In the genomic region with DNA sequence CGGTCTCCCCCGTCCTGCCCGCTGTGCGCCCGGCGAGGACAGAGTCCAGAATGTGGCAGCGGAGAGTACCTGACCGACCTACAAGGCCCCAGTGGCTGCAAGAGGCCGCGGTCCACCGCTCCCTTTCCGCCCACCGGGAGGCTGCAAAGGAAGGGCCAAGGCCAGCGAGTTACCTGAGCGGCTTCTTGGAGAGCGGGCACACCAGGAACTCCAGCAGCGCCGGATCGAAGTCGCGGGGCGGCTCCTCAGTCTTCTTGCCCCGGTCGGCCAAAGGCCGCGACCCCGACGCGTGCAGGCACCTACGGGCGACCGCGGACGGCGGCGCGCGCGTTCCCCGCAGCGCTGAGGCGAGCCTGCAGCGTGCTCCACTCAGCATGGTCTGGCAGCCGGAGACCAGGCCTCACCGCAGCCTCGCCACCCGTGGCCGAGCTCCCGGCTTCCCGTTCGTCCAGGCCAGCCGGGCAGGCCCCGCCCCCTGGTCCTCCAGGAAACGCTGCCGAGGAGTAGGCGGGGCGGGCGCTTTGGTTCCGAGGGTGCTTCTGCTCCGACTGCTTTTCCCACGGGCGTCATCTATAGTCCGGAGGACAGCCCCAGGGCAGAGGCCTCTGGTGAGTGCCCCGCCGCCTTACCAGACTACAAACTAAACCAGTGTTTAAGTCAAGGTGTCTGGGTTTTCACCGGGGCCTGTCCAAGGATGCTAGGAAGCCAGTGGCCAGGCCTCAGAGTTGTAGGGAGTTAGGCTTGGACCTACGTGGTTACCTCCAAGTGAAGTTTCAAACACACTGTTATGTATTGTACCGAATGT, we compare ENCODE assay signal across 8 cellular contexts. TPM values are rescaled to one million over a fixed set of nuclear protein-coding genes. Genes with fewer than 3 reads are reported as not detected.
DNase-seq lines count a peak whose midpoint lies in the region; ATAC-seq and TF ChIP-seq lines count a peak whose summit lies in the region.

A gene with protein sequence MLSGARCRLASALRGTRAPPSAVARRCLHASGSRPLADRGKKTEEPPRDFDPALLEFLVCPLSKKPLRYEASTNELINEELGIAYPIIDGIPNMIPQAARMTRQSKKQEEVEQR (minus strand): TSS at position 452 of the 805 bp plus-strand sequence. CDS start 76 bp downstream, at position 376.

- H3K4me1 ChIP-seq in aorta (ENCODE audit: control insufficient read depth in 1 of 2, insufficient read depth in 2 of 2, low read length in 2 of 2): no peaks in the 10 kb centered on the region

- WGBS in aorta, 2 donors: 0% methylated on average over 67 to 68 of the region's 68 CpGs

- intact Hi-C loops in aorta (cut with DNase I): loop anchor here in 1 of 2 donors (10.0 kb wide), 1 partner anchor 501 kb away; no protein-coding TSS in a partner anchor

- peak within 1 kb of the TSS; percentile 65 to 89 for H3K27ac ChIP-seq in aorta (ENCODE audit: low read depth in 1 of 2, low read length in 2 of 2)

- ATAC-seq in GM18508 (IDR thresholded peaks at IDR 0.05; ENCODE audit: insufficient read depth, unreplicated experiment) (peak; percentile 50), HG02973 (IDR thresholded peaks at IDR 0.05; ENCODE audit: unreplicated experiment) (peak; percentile 83), aorta (ENCODE audit: low FRiP score) (peak; percentile 98)

- no peaks in the 10 kb centered on the region for H3K9me3 ChIP-seq in aorta (ENCODE audit: control insufficient read depth, low read length)

- peak within 1 kb of the TSS; percentile 66 for H3K4me3 ChIP-seq in astrocyte of the cerebellum (ENCODE audit: low read depth, low read length)
- H3K4me3 ChIP-seq in aorta (ENCODE audit: low read length in 2 of 2): peak within 1 kb of the TSS; percentile 74 to 84

- in situ Hi-C loops in astrocyte of the cerebellum (cut with HindIII; ENCODE audit: low sequenced_read_pairs): loop anchor here (25.0 kb wide), 2 partner anchors 161 to 486 kb away; no protein-coding TSS in a partner anchor

- TF ChIP-seq CTCF in astrocyte of the cerebellum (IDR thresholded peaks at IDR 0.05; ENCODE audit: low read depth, low read length, missing control alignments): no peak

- H3K27me3 ChIP-seq in aorta (ENCODE audit: control insufficient read depth in 1 of 2, insufficient read depth in 2 of 2, low read length in 1 of 2): no peaks in the 10 kb centered on the region

- H3K36me3 ChIP-seq in aorta (ENCODE audit: control insufficient read depth in 1 of 2, insufficient read depth in 2 of 2, low read length in 1 of 2): no peaks in the 10 kb centered on the region

- DNase-seq in NCI-H1930 (lab: John Stamatoyannopoulos, UW) (peak; percentile 82 to 86), T-helper 22 cell (ENCODE audit: low read depth) (peak; percentile 69), astrocyte of the cerebellum (ENCODE audit: low read depth) (peak; percentile 79), hepatic stellate cell (ENCODE audit: low spot score) (peak; percentile 86), renal cortical epithelial cell (ENCODE audit: low read depth) (peak; percentile 80), aorta (peak; percentile 98)

RNA-seq across cellular contexts. Expression of the gene that starts here (rescaled TPM):
- 23.3 and 44.2 TPM in 2 replicates for total RNA-seq in renal cortical epithelial cell
- 10 to 100 TPM; 51.9 TPM for total RNA-seq in aorta
- 100 to 1,000 TPM in 1 of 2 donors, 10 to 100 TPM in 1; 88.0 to 115 TPM for polyA plus RNA-seq in aorta

Comparison
In these comparisons a context has a peak if more than half of its experiments do, and no peak if none do; other contexts are left out.
1. Peak in every context shown above with its lines: DNase-seq, ATAC-seq, H3K4me3 ChIP-seq and H3K27ac ChIP-seq.